8 cellular contexts compared by ENCODE assay signal in the genomic region with DNA sequence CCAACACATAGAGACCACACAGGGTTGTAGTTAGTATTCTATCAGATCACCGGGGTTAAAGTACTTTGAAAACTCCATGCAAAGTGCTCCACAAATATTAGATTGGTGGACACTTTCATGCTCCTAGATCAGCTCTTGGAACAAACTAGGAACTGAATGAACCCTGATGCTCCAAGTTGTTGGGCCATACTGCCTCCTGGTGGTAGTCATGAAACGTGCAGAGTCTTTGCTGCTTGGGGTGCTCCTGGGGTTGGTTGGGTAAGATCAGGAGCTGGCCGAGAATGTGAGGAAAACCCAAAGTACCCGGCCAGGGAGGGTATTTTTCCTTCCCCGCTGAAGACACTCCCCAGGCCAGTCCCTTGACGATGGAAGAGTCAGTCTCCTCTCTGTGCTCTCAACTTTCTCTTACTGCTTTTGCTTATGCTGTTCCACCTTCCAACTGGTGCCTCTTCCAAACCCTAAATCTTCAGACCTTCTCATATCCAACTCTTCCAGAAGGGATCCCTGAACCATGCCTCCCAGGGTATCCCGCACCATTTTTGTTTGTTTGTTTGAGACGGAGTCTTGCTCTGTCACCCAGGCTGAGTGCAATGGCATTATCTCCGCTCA. TPM values are rescaled to one million over a fixed set of nuclear protein-coding genes. Genes with fewer than 3 reads are reported as not detected.
DNase-seq lines count a peak whose midpoint lies in the region; ATAC-seq and TF ChIP-seq lines count a peak whose summit lies in the region.

No MANE protein-coding gene starts in this region.

- H3K79me1 ChIP-seq in H9 (ENCODE audit: insufficient read depth, low read depth, low read length, poor library complexity, severe bottlenecking) = no peaks in the 10 kb centered on the region

- no peak overlapping the region for H3K4me3 ChIP-seq in OCI-LY1 (ENCODE audit: low read depth, low read length, poor library complexity, severe bottlenecking)

- no peak overlapping the region for H3T11ph ChIP-seq in H9 (ENCODE audit: low read length)

- no peaks in the 10 kb centered on the region for H3K27me3 ChIP-seq in H9 (ENCODE audit: insufficient read depth, low read length)
- no peaks in the 10 kb centered on the region for H3K27me3 ChIP-seq in OCI-LY1 (ENCODE audit: insufficient read depth, low read length)

- H3K4me1 ChIP-seq in H9 (ENCODE audit: insufficient read depth, low read length) (0 out of 2 replicates have a peak, but pooled peaks cover 3% of the 10 kb centered on the region), OCI-LY1 (ENCODE audit: insufficient read depth, low read length, severe bottlenecking) (peaks cover 7% of the 10 kb centered on the region)

- H3K9ac ChIP-seq in H9 (ENCODE audit: extremely low read depth, insufficient read length, low read length) = no peak overlapping the region
- H3K9ac ChIP-seq in OCI-LY1 (ENCODE audit: low read length) = no peak overlapping the region

- TF ChIP-seq CTCF in H9 (conservative IDR thresholded peaks at IDR 0.05) = peak; percentile 95
- peak; percentile 94 for TF ChIP-seq CTCF in OCI-LY1 (IDR thresholded peaks at IDR 0.05; ENCODE audit: low read length)

- H4K5ac ChIP-seq in H9 (ENCODE audit: insufficient read length, low read depth, low read length) = no peak overlapping the region

- H3K27me3 Mint-ChIP-seq in H9 (ENCODE audit: low read depth) (no peaks in the 10 kb centered on the region; the same call in 1 of the 2 replicates), naive B cell (peaks cover 0 to 5% (median 0%) of the 10 kb centered on the region in 3 donors)

- no peak overlapping the region for H4K8ac ChIP-seq in H9 (replicated peaks; ENCODE audit: insufficient read length, low read depth, low read length)

- H3K27ac ChIP-seq in H9 (ENCODE audit: insufficient read length, low read depth, low read length) (no peak overlapping the region), OCI-LY1 (ENCODE audit: low read depth, low read length, poor library complexity, severe bottlenecking) (no peak overlapping the region)

- H3K4me2 ChIP-seq in H9 (ENCODE audit: insufficient read depth, insufficient read length, low read length) (no peak overlapping the region), OCI-LY1 (ENCODE audit: low read length) (no peak overlapping the region)

- H3K23me2 ChIP-seq in H9 (ENCODE audit: insufficient read length, low read depth, low read length, poor library complexity, severe bottlenecking) = no peaks in the 10 kb centered on the region

- H3F3A ChIP-seq in OCI-LY1 (ENCODE audit: insufficient read depth, low read length) = no peaks in the 10 kb centered on the region

- no peak overlapping the region for H2AK5ac ChIP-seq in H9 (ENCODE audit: insufficient read length, low read length)

- no peak overlapping the region for H2BK5ac ChIP-seq in H9 (ENCODE audit: insufficient read length, low read length)

- H4K20me1 ChIP-seq in H9 (ENCODE audit: control insufficient read depth, insufficient read depth, insufficient read length) = no peaks in the 10 kb centered on the region
- no peaks in the 10 kb centered on the region for H4K20me1 ChIP-seq in OCI-LY1 (ENCODE audit: insufficient read depth, low read length)

- no peak overlapping the region for H2BK20ac ChIP-seq in H9 (ENCODE audit: low read depth, low read length, poor library complexity, severe bottlenecking)

- H3K9me3 Mint-ChIP-seq in H9 (peaks cover 0 to 2% of the 10 kb centered on the region in 2 experiments; a peak in 2 of 5 replicates), naive B cell (no peaks in the 10 kb centered on the region)
- no peaks in the 10 kb centered on the region for H3K9me3 Mint-ChIP-seq in stimulated activated effector memory CD8-positive, alpha-beta T cell treated with anti-CD3 and anti-CD28 coated beads, Interleukin-12 subunit alpha, Interleukin-12 subunit beta, amount 100 ng/mL, for 72 hours

- no peaks in the 10 kb centered on the region for H3K9me2 ChIP-seq in OCI-LY1 (ENCODE audit: low read depth, low read length)

- H2BK15ac ChIP-seq in H9 (ENCODE audit: low read depth, low read length) = no peak overlapping the region

- H3K4ac ChIP-seq in H9 (ENCODE audit: low read depth, low read length) = no peak overlapping the region

- H2BK120ac ChIP-seq in H9 (ENCODE audit: low read depth, low read length, poor library complexity, severe bottlenecking) = no peak overlapping the region

- H2AFZ ChIP-seq in H9 (ENCODE audit: low read length) = no peak overlapping the region
- H2AFZ ChIP-seq in OCI-LY1 (ENCODE audit: low read length) = no peak overlapping the region

- no peak overlapping the region for H3K14ac ChIP-seq in H9 (ENCODE audit: insufficient read depth, low read length)

- no peak overlapping the region for H3K56ac ChIP-seq in H9 (ENCODE audit: insufficient read length, low read depth, low read length)

- ATAC-seq in esophagus mucosa (peak; percentile 39), naive B cell (ENCODE audit: low read depth in 2 of 2) (peak; percentile 69)
- peak; percentile 78 for ATAC-seq in stimulated activated effector memory CD8-positive, alpha-beta T cell treated with anti-CD3 and anti-CD28 coated beads, Interleukin-12 subunit alpha, Interleukin-12 subunit beta, amount 100 ng/mL, for 72 hours

- H3K9me3 ChIP-seq in H9 (ENCODE audit: control insufficient read depth, low read depth, low read length) (no peaks in the 10 kb centered on the region), OCI-LY1 (ENCODE audit: low read length) (no peaks in the 10 kb centered on the region)

- WGBS in H9 (ENCODE audit: extremely low coverage, insufficient read length, low lambda C conversion rate) = no CpG with 5 or more reads among the region's 9 CpGs

- peaks cover 8 to 13% of the 10 kb centered on the region in 2 experiments for H3K4me1 Mint-ChIP-seq in H9
- peaks cover 15 to 29% (median 20%) of the 10 kb centered on the region in 3 donors for H3K4me1 Mint-ChIP-seq in naive B cell
- peaks cover 12% of the 10 kb centered on the region for H3K4me1 Mint-ChIP-seq in stimulated activated effector memory CD8-positive, alpha-beta T cell treated with anti-CD3 and anti-CD28 coated beads, Interleukin-12 subunit alpha, Interleukin-12 subunit beta, amount 100 ng/mL, for 72 hours

- no peak overlapping the region for H4K91ac ChIP-seq in H9 (ENCODE audit: insufficient read length, low read depth, low read length)

- no peaks in the 10 kb centered on the region for H3K36me3 Mint-ChIP-seq in H9 (ENCODE audit: insufficient read depth in 1 of 3, low read depth in 3 of 3)
- no peaks in the 10 kb centered on the region for H3K36me3 Mint-ChIP-seq in naive B cell
- H3K36me3 Mint-ChIP-seq in stimulated activated effector memory CD8-positive, alpha-beta T cell treated with anti-CD3 and anti-CD28 coated beads, Interleukin-12 subunit alpha, Interleukin-12 subunit beta, amount 100 ng/mL, for 72 hours = no peaks in the 10 kb centered on the region

- H3K27ac Mint-ChIP-seq in H9 = no peak overlapping the region
- H3K27ac Mint-ChIP-seq in naive B cell = peak overlapping the region in 1 of 6 donors; percentile 4
- no peak overlapping the region for H3K27ac Mint-ChIP-seq in stimulated activated effector memory CD8-positive, alpha-beta T cell treated with anti-CD3 and anti-CD28 coated beads, Interleukin-12 subunit alpha, Interleukin-12 subunit beta, amount 100 ng/mL, for 72 hours

- no peak overlapping the region for H3K18ac ChIP-seq in H9 (ENCODE audit: insufficient read length, low read depth, low read length)

- H3K4me3 Mint-ChIP-seq in H9 = no peak overlapping the region
- no peak overlapping the region for H3K4me3 Mint-ChIP-seq in naive B cell
- H3K4me3 Mint-ChIP-seq in stimulated activated effector memory CD8-positive, alpha-beta T cell treated with anti-CD3 and anti-CD28 coated beads, Interleukin-12 subunit alpha, Interleukin-12 subunit beta, amount 100 ng/mL, for 72 hours = no peak overlapping the region

- H3K36me3 ChIP-seq in OCI-LY1 (ENCODE audit: insufficient read depth, low read length) = no peaks in the 10 kb centered on the region

- no peak overlapping the region for H2BK12ac ChIP-seq in H9 (ENCODE audit: insufficient read length, low read depth, low read length)

- no peak overlapping the region for H3K23ac ChIP-seq in H9 (ENCODE audit: insufficient read length, low read depth, low read length)

- H3K79me2 ChIP-seq in H9 (ENCODE audit: insufficient read depth, low read length) (no peaks in the 10 kb centered on the region), OCI-LY1 (ENCODE audit: insufficient read depth, low read length) (no peaks in the 10 kb centered on the region)

- DNase-seq in CD1c-positive myeloid dendritic cell (ENCODE audit: extremely low spot score) = peak; percentile 87
- peak; percentile 85 for DNase-seq in H9
- peak; percentile 70 for DNase-seq in activated CD8-positive, alpha-beta memory T cell treated with anti-CD3 and anti-CD28 coated beads, Interleukin-2, amount 50 U/mL, for 48 hours
- peak; percentile 60 for DNase-seq in naive B cell
- DNase-seq in stimulated activated effector memory CD8-positive, alpha-beta T cell treated with anti-CD3 and anti-CD28 coated beads, Interleukin-12 subunit alpha, Interleukin-12 subunit beta, amount 100 ng/mL, for 72 hours (ENCODE audit: low spot score in 2 of 2) = peak; percentile 43 to 76
- DNase-seq in NCI-H187 treated with DMSO at 0.1 percent for 48 hours (lab: John Stamatoyannopoulos, UW) = no peak

RNA-seq across cellular contexts. Expression of a gene that starts 0.9 kb away (rescaled TPM):
- total RNA-seq in H9 (2021) (0.13 TPM in 1 of 2 replicates, not detected in the other), esophagus mucosa (not detected)
- polyA plus RNA-seq in naive B cell (ENCODE audit: low read depth in 6 of 6) = not detected

RNA-seq across cellular contexts. Expression of a gene that starts 32.2 kb away (rescaled TPM):
- 14.0 and 14.3 TPM in 2 replicates for total RNA-seq in H9 (2021)
- total RNA-seq in esophagus mucosa = 1.4 TPM
- not detected for polyA plus RNA-seq in naive B cell (ENCODE audit: low read depth in 6 of 6)

RNA-seq across cellular contexts. Expression of a gene that starts 51.7 kb away (rescaled TPM):
- total RNA-seq in H9 (2021) (64.4 and 69.6 TPM in 2 replicates), esophagus mucosa (87.4 TPM)
- polyA plus RNA-seq in naive B cell (ENCODE audit: low read depth in 6 of 6) = 10 to 100 TPM; 49.2 to 68.2 (median 61.9) TPM
